7 cellular contexts compared by ENCODE assay signal in the genomic region with DNA sequence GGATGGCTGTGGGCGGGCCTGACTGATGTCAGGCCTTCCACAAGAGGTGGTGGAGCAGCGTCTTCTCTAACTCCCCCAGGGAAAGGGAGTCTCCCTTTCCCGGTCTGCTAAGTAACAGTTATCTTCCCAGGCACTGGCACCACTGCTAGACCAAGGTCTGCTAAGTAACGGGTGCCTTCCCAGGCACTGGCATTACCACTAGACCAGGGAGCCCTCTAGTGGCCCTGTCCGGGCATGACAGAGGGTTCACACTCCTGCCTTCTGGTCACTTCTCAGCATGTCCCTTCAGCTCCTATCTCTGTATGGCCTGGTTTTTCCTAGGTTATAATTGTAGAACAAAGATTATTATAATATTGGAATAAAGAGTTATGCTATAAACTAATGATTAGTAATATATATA. TPM values are rescaled to one million over a fixed set of nuclear protein-coding genes. Genes with fewer than 3 reads are reported as not detected.
DNase-seq lines count a peak whose midpoint lies in the region; ATAC-seq, FAIRE-seq and TF ChIP-seq lines count a peak whose summit lies in the region.
"Not testable (repeated sequence)": the region's sequence is repeated elsewhere in the genome, so short reads cannot be mapped to it uniquely, and the experiment has no call there.
"Had no signal": no experiment of that assay in that cellular context is flagged by ENCODE, and none has a peak within 500 bp of the region (broad histone marks: within the 10 kb centered on the region; RNA-seq: fewer than 3 reads in every experiment).

No MANE protein-coding gene starts in this region.

- H3K4me3 ChIP-seq in osteoblast (ENCODE audit: insufficient read depth, low read length) = not testable (repeated sequence)

- DNase-seq in NCI-H2029 treated with DMSO at 0.1 percent for 48 hours (lab: John Stamatoyannopoulos, UW) = peak; percentile 30
- peak; percentile 72 to 78 for DNase-seq in activated CD4-positive, alpha-beta T cell treated with anti-CD3 and anti-CD28 coated beads for 4 hours
- peak; percentile 68 for DNase-seq in ecto neural progenitor cell (ENCODE audit: low spot score)
- DNase-seq in osteoblast (ENCODE audit: insufficient read length, low spot score, missing footprints) = not testable (repeated sequence)

- peak; percentile 26 for ATAC-seq in GM21360 (IDR thresholded peaks at IDR 0.05; ENCODE audit: unreplicated experiment)

- not testable (repeated sequence) for H3K9me3 ChIP-seq in osteoblast (ENCODE audit: low read depth, low read length)

- not testable (repeated sequence) for H3K4me2 ChIP-seq in osteoblast (ENCODE audit: insufficient read depth, low read length)

- H4K20me1 ChIP-seq in osteoblast (ENCODE audit: insufficient read depth, low read length) = not testable (repeated sequence)

- not testable (repeated sequence) for H3K36me3 ChIP-seq in osteoblast (ENCODE audit: insufficient read depth, low read length)

- FAIRE-seq in A204.1 (lab: Jason Lieb, UNC) = peak; percentile 94

- not testable (repeated sequence) for H3K27me3 ChIP-seq in osteoblast (ENCODE audit: insufficient read depth, low read length)

- H3K27ac ChIP-seq in osteoblast (ENCODE audit: low read depth, low read length) = not testable (repeated sequence)

- peak; percentile 46 for TF ChIP-seq CTCF in osteoblast (IDR thresholded peaks at IDR 0.05; ENCODE audit: extremely low read depth, low read depth, low read length)

- not testable (repeated sequence) for H3K79me2 ChIP-seq in osteoblast (ENCODE audit: insufficient read depth, low read length)

- H3K4me1 ChIP-seq in osteoblast (ENCODE audit: insufficient read depth, low read length) = not testable (repeated sequence)

- not testable (repeated sequence) for H2AFZ ChIP-seq in osteoblast (ENCODE audit: low read length)

RNA-seq across cellular contexts. Expression of gene PVRIG, which starts 1.8 kb away (rescaled TPM):
- not detected in 2 replicates for total RNA-seq in osteoblast
- total RNA-seq: A172 had no signal

RNA-seq across cellular contexts. Expression of gene STAG3, which starts 40.2 kb away (rescaled TPM):
- total RNA-seq in osteoblast = 0.59 and 1.4 TPM in 2 replicates

RNA-seq across cellular contexts. Expression of gene GPC2, which starts 40.8 kb away (rescaled TPM):
- total RNA-seq in osteoblast = 1.4 and 1.8 TPM in 2 replicates

RNA-seq across cellular contexts. Expression of gene GAL3ST4, which starts 49.5 kb away (rescaled TPM):
- 1.1 and 2.7 TPM in 2 replicates for total RNA-seq in osteoblast

RNA-seq across cellular contexts. Expression of gene TRAPPC14, which starts 59.4 kb away (rescaled TPM):
- 7.1 and 8.0 TPM in 2 replicates for total RNA-seq in osteoblast
